Comparison of ENCODE assay signal across 1 cellular context in genomic region chr2:171894612-171894947, GRCh38.
TF ChIP-seq lines count a peak whose summit lies in the region.

No MANE protein-coding gene starts in this region.

TF ChIP-seq in K562, 482 proteins besides CTCF, POLR2A, EP300 and RAD21 (continued from another document):
- TF ChIP-seq ATF6 (CRISPR knock-in tag; IDR thresholded peaks at IDR 0.05) (no peak), ZBTB40 (IDR thresholded peaks at IDR 0.05) (peak; percentile 51), ZBTB40 (CRISPR knock-in tag; IDR thresholded peaks at IDR 0.05) (no peak), ARID4B (CRISPR knock-in tag; IDR thresholded peaks at IDR 0.05) (no peak; the same call in 1 of the 2 replicates), RCOR1 (IDR thresholded peaks at IDR 0.05; ENCODE audit: borderline replicate concordance in 1 of 2, low read depth in 2 of 2, low read length in 2 of 2) (0 out of 4 replicates have a peak, but pooled peaks of 1 of the 2 experiments have one; percentile 1), SREBF2 (CRISPR knock-in tag; IDR thresholded peaks at IDR 0.05) (no peak), PREB (CRISPR knock-in tag; IDR thresholded peaks at IDR 0.05) (no peak), SIN3A (IDR thresholded peaks at IDR 0.05; ENCODE audit: borderline replicate concordance in 2 of 2, control insufficient read depth in 1 of 2, low read depth in 2 of 2, low read length in 2 of 2) (no peak), LEF1 (IDR thresholded peaks at IDR 0.05) (0 out of 2 replicates have a peak, but pooled peaks have one; percentile 15), L3MBTL2 (IDR thresholded peaks at IDR 0.05) (peak; percentile 9; the same call in 1 of the 2 replicates), STAT5A (IDR thresholded peaks at IDR 0.05; ENCODE audit: borderline replicate concordance, low read length) (no peak), FOXJ3 (CRISPR knock-in tag; IDR thresholded peaks at IDR 0.05) (no peak), BCLAF1 (IDR thresholded peaks at IDR 0.05; ENCODE audit: borderline replicate concordance in 1 of 2, control insufficient read depth in 1 of 2, low read depth in 2 of 2, low read length in 1 of 2) (no peak), ZNF583 (CRISPR knock-in tag; IDR thresholded peaks at IDR 0.05) (no peak), DACH1 (IDR thresholded peaks at IDR 0.05; ENCODE audit: partially characterized antibody) (peak; percentile 4), SP1 (CRISPR knock-in tag; IDR thresholded peaks at IDR 0.05) (peak; percentile 17; the same call in 1 of the 2 replicates), ZBTB8A (IDR thresholded peaks at IDR 0.05; ENCODE audit: partially characterized antibody) (no peak), ZNF143 (CRISPR knock-in tag; IDR thresholded peaks at IDR 0.05) (no peak), TOE1 (IDR thresholded peaks at IDR 0.05; ENCODE audit: borderline replicate concordance) (peak; percentile 21; the same call in 1 of the 2 replicates), TOE1 (CRISPR knock-in tag; IDR thresholded peaks at IDR 0.05; ENCODE audit: borderline replicate concordance, low read depth) (no peak), GATAD2B (IDR thresholded peaks at IDR 0.05; ENCODE audit: borderline replicate concordance) (no peak), IRF2 (CRISPR knock-in tag; IDR thresholded peaks at IDR 0.05) (no peak), EHMT2 (IDR thresholded peaks at IDR 0.05) (no peak), PML (IDR thresholded peaks at IDR 0.05; ENCODE audit: low read length) (no peak), SNIP1 (IDR thresholded peaks at IDR 0.05; ENCODE audit: low read depth) (no peak)
